Comparison of ENCODE assay signal across 18 cellular contexts in genomic region chr3:88248658-88249057, GRCh38.
"Had no signal": no experiment of that assay in that cellular context is flagged by ENCODE, and none has a peak within 500 bp of the region (broad histone marks: within the 10 kb centered on the region; RNA-seq: fewer than 3 reads in every experiment).

No MANE protein-coding gene starts in this region.

- H3K4me3 ChIP-seq: left ventricle myocardium inferior, lung, ovary, right atrium auricular region, right lobe of liver, smooth muscle cell, suprapubic skin, thoracic aorta, tibial artery, uterus had no signal

- DNase-seq: islet precursor cell; left ventricle myocardium inferior; mesendoderm; naive B cell; ovary; right lobe of liver; stimulated activated CD4-positive, alpha-beta T cell treated with anti-CD3 and anti-CD28 coated beads, Interleukin-1b, Interleukin-23, amount 100 ng/mL, for 48 hours; stimulated activated CD4-positive, alpha-beta T cell treated with anti-CD3 and anti-CD28 coated beads, Interleukin-2, amount 100 ng/mL, for 48 hours; stimulated activated CD4-positive, alpha-beta T cell treated with anti-CD3 and anti-CD28 coated beads, Interleukin-4, amount 100 ng/mL, for 4 hours; stimulated activated naive CD4-positive, alpha-beta T cell; tibial artery; uterus had no signal

- H3K27ac ChIP-seq: left ventricle myocardium inferior, ovary, right atrium auricular region, right lobe of liver, suprapubic skin, thoracic aorta, tibial artery, uterus had no signal

- H3K27me3 ChIP-seq: ovary, right atrium auricular region, right lobe of liver, suprapubic skin, tibial artery, uterus had no signal

- ATAC-seq: natural killer cell treated with Interleukin-12 subunit alpha and Interleukin-12 subunit beta and Interleukin-15 and Interleukin-18, amount 100 ng/mL, for 72 hours; right lobe of liver had no signal

- H3K9me3 ChIP-seq: ovary, right atrium auricular region, right lobe of liver, suprapubic skin, thoracic aorta, tibial artery, uterus had no signal

- H3K4me1 ChIP-seq: left ventricle myocardium inferior, right atrium auricular region, right lobe of liver, suprapubic skin, tibial artery, uterus had no signal

- H3K36me3 ChIP-seq: left ventricle myocardium inferior, ovary, right atrium auricular region, right lobe of liver, suprapubic skin, thoracic aorta, tibial artery, uterus had no signal

- H3K4me2 ChIP-seq: smooth muscle cell had no signal
